In the genomic region with DNA sequence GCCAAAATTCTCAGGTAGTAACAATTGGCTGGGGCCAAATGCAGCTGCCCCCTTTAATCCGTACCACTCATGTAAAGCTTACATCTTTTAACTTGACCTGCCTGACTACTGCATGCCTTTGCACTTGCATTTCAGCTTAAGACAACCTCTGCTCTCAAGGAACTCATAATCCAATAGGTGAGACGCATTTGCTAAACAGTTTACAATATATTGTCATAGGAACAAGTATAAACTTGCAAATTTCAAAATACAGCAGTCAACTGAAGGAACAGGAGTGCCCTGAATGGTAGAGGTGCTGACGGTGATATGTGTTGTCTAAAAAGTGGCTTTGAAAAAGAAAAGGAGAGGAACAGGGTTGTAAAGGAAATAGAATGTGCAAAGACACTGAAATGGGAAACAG, we compare ENCODE assay signal across 15 cellular contexts. TPM values are rescaled to one million over a fixed set of nuclear protein-coding genes. Genes with fewer than 3 reads are reported as not detected.
DNase-seq lines count a peak whose midpoint lies in the region; ATAC-seq, FAIRE-seq and TF ChIP-seq lines count a peak whose summit lies in the region.
"Had no signal": no experiment of that assay in that cellular context is flagged by ENCODE, and none has a peak within 500 bp of the region (broad histone marks: within the 10 kb centered on the region; RNA-seq: fewer than 3 reads in every experiment).

No MANE protein-coding gene starts in this region.

- TF ChIP-seq RAD21 in HepG2 (CRISPR knock-in tag; IDR thresholded peaks at IDR 0.05): no peak

- H3K79me2 ChIP-seq in HepG2 (ENCODE audit: insufficient read depth, low read length) (peaks cover 7% of the 10 kb centered on the region), mammary epithelial cell (ENCODE audit: insufficient read depth, low read length) (peaks cover 8% of the 10 kb centered on the region)

- H4K20me1 ChIP-seq in HepG2 (ENCODE audit: insufficient read depth, low read length): no peaks in the 10 kb centered on the region
- no peaks in the 10 kb centered on the region for H4K20me1 ChIP-seq in mammary epithelial cell (ENCODE audit: insufficient read depth, low read length)

- no peak for ATAC-seq in HepG2
- ATAC-seq in right lobe of liver: no peak
- ATAC-seq: GM23338, Panc1 had no signal

- H3K27ac ChIP-seq in HepG2 (ENCODE audit: extremely low read length, insufficient read depth, low read length) (no peak overlapping the region), right lobe of liver (no peak overlapping the region), mammary epithelial cell (ENCODE audit: insufficient read depth, low read depth, low read length) (no peak overlapping the region), esophagus squamous epithelium (peak overlapping the region in 3 of 4 donors; percentile 37 to 51 (median 42)), suprapubic skin (no peak overlapping the region)
- H3K27ac ChIP-seq: RWPE1 had no signal

- TF ChIP-seq CTCF in HepG2 (CRISPR knock-in tag; IDR thresholded peaks at IDR 0.05): no peak
- no peak for TF ChIP-seq CTCF in right lobe of liver (IDR thresholded peaks at IDR 0.05)
- TF ChIP-seq CTCF in mammary epithelial cell (conservative IDR thresholded peaks at IDR 0.05 in 1 of 2, IDR thresholded peaks at IDR 0.05 in 1 of 2; ENCODE audit: extremely low read depth in 1 of 2, insufficient read depth in 1 of 2, low read depth in 1 of 2, low read length in 2 of 2): no peak
- TF ChIP-seq CTCF in esophagus squamous epithelium (IDR thresholded peaks at IDR 0.05): no peak
- TF ChIP-seq CTCF in GM13977 (IDR thresholded peaks at IDR 0.05; ENCODE audit: extremely low read depth, insufficient read depth, missing control alignments): no peak
- TF ChIP-seq CTCF in suprapubic skin (IDR thresholded peaks at IDR 0.05): no peak

- H3K9ac ChIP-seq in HepG2 (ENCODE audit: insufficient read depth, low read depth, low read length) (peak overlapping the region; percentile 21), mammary epithelial cell (ENCODE audit: insufficient read depth, low read length) (no peak overlapping the region)

- no TSS peak for BruUV-seq in HepG2 (replicated peaks; lab: Mats Ljungman, UMichigan)
- BruUV-seq in mammary epithelial cell (replicated peaks; lab: Mats Ljungman, UMichigan): no TSS peak

- H3K4me3 ChIP-seq in HepG2 (replicated peaks in 1 of 3; ENCODE audit: insufficient read depth in 1 of 3, low read depth in 2 of 3, low read length in 3 of 3): peak overlapping the region; percentile 3 to 42 (median 24); a peak in 4 of 6 replicates
- H3K4me3 ChIP-seq in right lobe of liver: no peak overlapping the region
- no peak overlapping the region for H3K4me3 ChIP-seq in mammary epithelial cell (replicated peaks in 1 of 3; ENCODE audit: insufficient read depth in 1 of 3, low read depth in 2 of 3, low read length in 3 of 3)
- no peak overlapping the region for H3K4me3 ChIP-seq in esophagus squamous epithelium
- no peak overlapping the region for H3K4me3 ChIP-seq in suprapubic skin
- H3K4me3 ChIP-seq: GM23338 had no signal

- 58% methylated on average over 3 of the region's 3 CpGs for WGBS in HepG2 (ENCODE audit: low lambda C conversion rate)
- WGBS in right lobe of liver (ENCODE audit: insufficient coverage, low coverage, low lambda C conversion rate, missing lambda C conversion rate): 89% methylated on average over 3 of the region's 3 CpGs
- 84% methylated on average over 3 of the region's 3 CpGs for WGBS in mammary epithelial cell (ENCODE audit: low coverage, missing lambda C conversion rate)
- 30 to 35% methylated on average over 3 of the region's 3 CpGs for WGBS in esophagus squamous epithelium, 2 donors
- WGBS in suprapubic skin: 65% methylated on average over 3 of the region's 3 CpGs

- peak overlapping the region; percentile 77 for H2AFZ ChIP-seq in HepG2 (ENCODE audit: low read length)
- H2AFZ ChIP-seq in mammary epithelial cell (ENCODE audit: low read depth, low read length): no peak overlapping the region
- H2AFZ ChIP-seq: GM23338 had no signal

- TF ChIP-seq EP300 in HepG2 (IDR thresholded peaks at IDR 0.05; ENCODE audit: low read depth in 2 of 2, low read length in 2 of 2): no peak
- TF ChIP-seq EP300 in HepG2 (CRISPR knock-in tag; IDR thresholded peaks at IDR 0.05; ENCODE audit: borderline replicate concordance): no peak
- TF ChIP-seq EP300 in suprapubic skin (IDR thresholded peaks at IDR 0.05): no peak

- POLR2A ChIA-PET in HepG2 (lab: Yijun Ruan, JAX): interaction anchor here (1.1 kb wide), 1 partner anchor 15 kb away, joined by 3 read pairs; no protein-coding TSS in a partner anchor

- dilution Hi-C loops in mammary epithelial cell (cut with HindIII; ENCODE audit: low sequenced_read_pairs): no loop called here

- CTCF ChIA-PET in HepG2 (lab: Yijun Ruan, JAX; ENCODE audit: low intra/inter-chr PET ratio, low total read pairs) (interaction anchor here (1.2 kb wide), 1 partner anchor 62 kb away, joined by 3 read pairs; no protein-coding TSS in a partner anchor), mammary epithelial cell (lab: Charles Lee; ENCODE audit: low non-redundant PET) (no interaction called here)

- H3K4me1 ChIP-seq in HepG2 (ENCODE audit: insufficient read depth, low read length) (peaks cover 35% of the 10 kb centered on the region), right lobe of liver (no peaks in the 10 kb centered on the region), mammary epithelial cell (ENCODE audit: insufficient read depth, low read length) (peaks cover 13% of the 10 kb centered on the region), esophagus squamous epithelium (peaks cover 9 to 43% (median 11%) of the 10 kb centered on the region in 3 donors), suprapubic skin (peaks cover 15% of the 10 kb centered on the region)

- in situ Hi-C loops in HepG2 (cut with HindIII; ENCODE audit: extremely low pct_ligation_motif_present, low pct_unique_long_range_greater_than_20kb): loop anchor here (25.0 kb wide), 1 partner anchor 685 kb away; no protein-coding TSS in a partner anchor
- in situ Hi-C loops in mammary epithelial cell (cut with MboI; ENCODE audit: low sequenced_read_pairs in 2 of 2): no loop called here
- in situ Hi-C loops in GM13977 (cut with MboI; ENCODE audit: low pct_unique_long_range_greater_than_20kb, low sequenced_read_pairs, unreplicated experiment): loop anchor here (25.0 kb wide), 2 partner anchors 385 to 685 kb away; no protein-coding TSS in a partner anchor

- H3K27me3 ChIP-seq in HepG2 (ENCODE audit: control insufficient read depth in 1 of 2, insufficient read depth in 2 of 2, low read length in 2 of 2) (no peaks in the 10 kb centered on the region; a peak in 1 of 5 replicates), right lobe of liver (no peaks in the 10 kb centered on the region), mammary epithelial cell (ENCODE audit: insufficient read depth, low read length) (no peaks in the 10 kb centered on the region), esophagus squamous epithelium (no peaks in the 10 kb centered on the region), suprapubic skin (no peaks in the 10 kb centered on the region)

- TF ChIP-seq POLR2A in HepG2 (IDR thresholded peaks at IDR 0.05; ENCODE audit: insufficient read depth in 1 of 2, low read depth in 2 of 2, low read length in 2 of 2) (no peak), right lobe of liver (IDR thresholded peaks at IDR 0.05) (no peak), esophagus squamous epithelium (IDR thresholded peaks at IDR 0.05) (no peak), suprapubic skin (IDR thresholded peaks at IDR 0.05) (no peak)

- no peak for FAIRE-seq in HepG2 (lab: Jason Lieb, UNC)
- FAIRE-seq: HTR-8/SVneo had no signal

- H3K36me3 ChIP-seq in HepG2 (replicated peaks in 1 of 2; ENCODE audit: control insufficient read depth in 1 of 2, insufficient read depth in 2 of 2, low read length in 2 of 2) (no peaks in the 10 kb centered on the region), right lobe of liver (no peaks in the 10 kb centered on the region), mammary epithelial cell (ENCODE audit: insufficient read depth, low read length) (no peaks in the 10 kb centered on the region), esophagus squamous epithelium (no peaks in the 10 kb centered on the region), suprapubic skin (no peaks in the 10 kb centered on the region)

- H3K4me2 ChIP-seq in HepG2 (ENCODE audit: low read depth, low read length) (peak overlapping the region; percentile 63), mammary epithelial cell (ENCODE audit: insufficient read depth, low read depth, low read length) (no peak overlapping the region)
- H3K4me2 ChIP-seq: GM23338 had no signal

- intact Hi-C loops in HepG2 (cut with micrococcal nuclease; ENCODE audit: unreplicated experiment) (no loop called here), right lobe of liver (cut with DNase I) (no loop called here), mammary epithelial cell (cut with micrococcal nuclease) (no loop called here), esophagus squamous epithelium (cut with DNase I) (no loop called here)

- DNase-seq in HepG2 (ENCODE audit: low spot score): no peak
- DNase-seq in right lobe of liver: no peak
- DNase-seq in mammary epithelial cell: peak; percentile 39
- DNase-seq in esophagus squamous epithelium (lab: John Stamatoyannopoulos, UW): no peak
- DNase-seq in GM13977 (ENCODE audit: low spot score): no peak
- no peak for DNase-seq in suprapubic skin (ENCODE audit: low spot score in 2 of 2)
- no peak for DNase-seq in COR-L47 (lab: John Stamatoyannopoulos, UW)
- DNase-seq: H9, KG1, NCI-H1092, NCI-H1417 treated with DMSO at 0.1 percent for 48 hours had no signal

- no peaks in the 10 kb centered on the region for H3K9me3 ChIP-seq in HepG2 (ENCODE audit: low read length)
- H3K9me3 ChIP-seq in right lobe of liver: no peaks in the 10 kb centered on the region
- no peaks in the 10 kb centered on the region for H3K9me3 ChIP-seq in mammary epithelial cell (replicated peaks; ENCODE audit: insufficient read depth, low read length)
- no peaks in the 10 kb centered on the region for H3K9me3 ChIP-seq in esophagus squamous epithelium
- no peaks in the 10 kb centered on the region for H3K9me3 ChIP-seq in suprapubic skin

RNA-seq across cellular contexts. Expression of a gene that starts 3.6 kb away (rescaled TPM):
- total RNA-seq in HepG2 (2016; rRNA removed; fragmentation: Illumina TruSeq; extraction: Trizol) (23.8 and 35.5 TPM in 2 replicates), right lobe of liver (1 to 10 TPM; 2.3 to 6.2 (median 3.3) TPM), mammary epithelial cell (10 to 100 TPM in 1 of 2 donors, 1 to 10 TPM in 1; 4.0 to 11.9 TPM), esophagus squamous epithelium (1 to 10 TPM; 2.4 to 9.0 (median 5.3) TPM), suprapubic skin (1 to 10 TPM; 3.5 to 6.6 (median 5.7) TPM)
- 3.3 and 3.7 TPM in 2 replicates for total RNA-seq in HepG2 (2016; cell fraction: cytosol; rRNA removed; fragmentation: Illumina TruSeq; extraction: Trizol; ENCODE audit: low read depth)
- 27.6 and 34.0 TPM in 2 replicates for total RNA-seq in HepG2 (2016; cell fraction: insoluble cytoplasmic fraction; rRNA removed; fragmentation: Illumina TruSeq; extraction: Trizol)
- 13.4 and 14.6 TPM in 2 replicates for total RNA-seq in HepG2 (2016; cell fraction: membrane; rRNA removed; fragmentation: Illumina TruSeq; extraction: Trizol)
- total RNA-seq in HepG2 (2016; cell fraction: nucleus; rRNA removed; fragmentation: Illumina TruSeq; extraction: Trizol): 35.9 and 40.7 TPM in 2 replicates
- polyA plus RNA-seq in HepG2 (2011; rRNA removed) (16.6 and 21.1 TPM in 2 replicates), mammary epithelial cell (5.2 TPM)
- 5.9 and 10.4 TPM in 2 replicates for polyA plus RNA-seq in HepG2 (2011; cell fraction: cytosol; rRNA removed)
- polyA plus RNA-seq in HepG2 (2011; cell fraction: nucleus; rRNA removed): 10.1 and 15.3 TPM in 2 replicates
- polyA plus RNA-seq in HepG2 (2012): 20.9 and 22.7 TPM in 2 replicates
- 3.5 and 3.7 TPM in 2 replicates for polyA plus RNA-seq in HepG2 (2016; cell fraction: cytosol; fragmentation: Illumina TruSeq; extraction: Trizol; ENCODE audit: low read depth)
- 52.9 and 57.5 TPM in 2 replicates for polyA plus RNA-seq in HepG2 (2016; cell fraction: insoluble cytoplasmic fraction; fragmentation: Illumina TruSeq; extraction: Trizol; ENCODE audit: low read depth)
- polyA plus RNA-seq in HepG2 (2016; cell fraction: membrane; fragmentation: Illumina TruSeq; extraction: Trizol; ENCODE audit: low read depth): 11.6 and 12.9 TPM in 2 replicates
- 54.9 and 62.3 TPM in 2 replicates for polyA plus RNA-seq in HepG2 (2016; cell fraction: nucleus; fragmentation: Illumina TruSeq; extraction: Trizol; ENCODE audit: insufficient read depth, low read depth)
- polyA minus RNA-seq in HepG2 (2011; rRNA and poly(A)+ RNA removed; ENCODE audit: low replicate concordance): 1.5 and 1.8 TPM in 2 replicates
- 10.1 and 11.6 TPM in 2 replicates for polyA minus RNA-seq in HepG2 (2011; cell fraction: cytosol; rRNA and poly(A)+ RNA removed)
- 52.1 and 73.6 TPM in 2 replicates for polyA minus RNA-seq in HepG2 (2011; cell fraction: nucleus; rRNA and poly(A)+ RNA removed)
- 4.5 TPM for polyA minus RNA-seq in mammary epithelial cell

RNA-seq across cellular contexts. Expression of a gene that starts 13.4 kb away (rescaled TPM):
- total RNA-seq in HepG2 (2016; rRNA removed; fragmentation: Illumina TruSeq; extraction: Trizol) (89.2 and 103 TPM in 2 replicates), right lobe of liver (10 to 100 TPM; 16.2 to 23.3 (median 19.7) TPM), mammary epithelial cell (10 to 100 TPM; 39.3 to 40.4 TPM), esophagus squamous epithelium (10 to 100 TPM; 22.5 to 78.6 (median 39.8) TPM), suprapubic skin (100 to 1,000 TPM in 1 of 4 donors, 10 to 100 TPM in 3; 52.5 to 127 (median 67.7) TPM)
- total RNA-seq in HepG2 (2016; cell fraction: cytosol; rRNA removed; fragmentation: Illumina TruSeq; extraction: Trizol; ENCODE audit: low read depth): 67.7 and 82.5 TPM in 2 replicates
- total RNA-seq in HepG2 (2016; cell fraction: insoluble cytoplasmic fraction; rRNA removed; fragmentation: Illumina TruSeq; extraction: Trizol): 88.4 and 98.4 TPM in 2 replicates
- total RNA-seq in HepG2 (2016; cell fraction: membrane; rRNA removed; fragmentation: Illumina TruSeq; extraction: Trizol): 66.2 and 85.5 TPM in 2 replicates
- total RNA-seq in HepG2 (2016; cell fraction: nucleus; rRNA removed; fragmentation: Illumina TruSeq; extraction: Trizol): 215 and 231 TPM in 2 replicates
- polyA plus RNA-seq in HepG2 (2011; rRNA removed) (58.2 and 65.0 TPM in 2 replicates), mammary epithelial cell (5.3 TPM)
- polyA plus RNA-seq in HepG2 (2011; cell fraction: cytosol; rRNA removed): 20.3 and 33.5 TPM in 2 replicates
- 72.7 and 78.9 TPM in 2 replicates for polyA plus RNA-seq in HepG2 (2011; cell fraction: nucleus; rRNA removed)
- polyA plus RNA-seq in HepG2 (2012): 49.6 and 52.4 TPM in 2 replicates
- 4.1 TPM in 2 replicates for polyA plus RNA-seq in HepG2 (2016; cell fraction: cytosol; fragmentation: Illumina TruSeq; extraction: Trizol; ENCODE audit: low read depth)
- 61.0 and 61.5 TPM in 2 replicates for polyA plus RNA-seq in HepG2 (2016; cell fraction: insoluble cytoplasmic fraction; fragmentation: Illumina TruSeq; extraction: Trizol; ENCODE audit: low read depth)
- 8.3 and 9.4 TPM in 2 replicates for polyA plus RNA-seq in HepG2 (2016; cell fraction: membrane; fragmentation: Illumina TruSeq; extraction: Trizol; ENCODE audit: low read depth)
- polyA plus RNA-seq in HepG2 (2016; cell fraction: nucleus; fragmentation: Illumina TruSeq; extraction: Trizol; ENCODE audit: insufficient read depth, low read depth): 95.7 and 106 TPM in 2 replicates
- 28.8 and 235 TPM in 2 replicates for polyA minus RNA-seq in HepG2 (2011; rRNA and poly(A)+ RNA removed; ENCODE audit: low replicate concordance)
- polyA minus RNA-seq in HepG2 (2011; cell fraction: cytosol; rRNA and poly(A)+ RNA removed): 103 and 117 TPM in 2 replicates
- 733 and 766 TPM in 2 replicates for polyA minus RNA-seq in HepG2 (2011; cell fraction: nucleus; rRNA and poly(A)+ RNA removed)
- polyA minus RNA-seq in mammary epithelial cell: 20.9 TPM

Comparison
In these comparisons a context has a peak if more than half of its experiments do, and no peak if none do; other contexts are left out.
1. H3K4me3 ChIP-seq: peak in HepG2 (3 of 3); none in right lobe of liver (0 of 3), mammary epithelial cell (0 of 3), esophagus squamous epithelium (0 of 4) and suprapubic skin (single experiment).
2. H3K27ac ChIP-seq: peak in esophagus squamous epithelium (3 of 4); none in HepG2 (single experiment), right lobe of liver (0 of 3), mammary epithelial cell (single experiment) and suprapubic skin (single experiment).
3. in situ Hi-C loops: an anchor here in HepG2 (25.0 kb wide) and GM13977 (25.0 kb wide); none called in mammary epithelial cell.